ENCODE assay signal across 1 cellular context in the genomic region with DNA sequence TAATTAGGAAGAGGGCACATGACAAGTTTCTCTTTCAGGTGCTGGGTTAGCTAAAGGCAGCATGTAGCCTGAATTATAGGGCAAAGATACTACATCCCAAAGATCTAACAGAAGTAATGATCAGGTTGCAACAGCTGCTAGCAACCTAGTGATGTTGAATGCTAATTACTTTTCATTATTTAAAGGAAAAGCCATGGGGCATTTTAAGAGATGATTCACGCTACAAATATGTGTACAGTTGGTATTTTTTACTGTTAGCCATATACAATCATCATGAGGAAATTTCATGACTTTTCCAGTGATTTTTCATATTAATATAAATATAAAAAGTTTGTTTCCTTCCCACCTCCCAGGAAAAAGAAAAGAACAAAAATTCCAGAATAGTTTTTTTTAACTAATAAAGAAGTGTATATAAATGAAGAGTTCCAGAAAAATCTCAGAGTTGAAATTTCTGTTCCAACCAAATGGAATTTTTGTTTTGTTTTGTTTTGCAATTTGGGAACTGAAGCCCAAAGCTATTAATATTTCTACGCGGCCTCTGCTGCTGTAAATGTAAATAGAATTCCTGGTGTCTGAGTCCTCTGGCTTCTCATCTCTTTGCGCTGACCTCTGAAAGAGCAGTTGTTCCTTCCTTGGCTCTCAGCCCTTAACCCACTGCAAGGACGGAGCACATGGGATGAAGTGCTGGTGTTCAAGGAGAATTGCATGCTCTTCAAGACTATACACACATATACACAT.
TF ChIP-seq lines count a peak whose summit lies in the region.

No MANE protein-coding gene starts in this region.

TF ChIP-seq in WTC11, 78 proteins besides CTCF, POLR2A, EP300 and RAD21:
- TF ChIP-seq PRDM15 (CRISPR knock-in tag; IDR thresholded peaks at IDR 0.05) (no peak), OVOL2 (CRISPR knock-in tag; IDR thresholded peaks at IDR 0.05; ENCODE audit: borderline replicate concordance) (no peak), ZBTB21 (CRISPR knock-in tag; IDR thresholded peaks at IDR 0.05; ENCODE audit: borderline replicate concordance) (no peak), ZNF219 (CRISPR knock-in tag; IDR thresholded peaks at IDR 0.05; ENCODE audit: borderline replicate concordance) (no peak), GRHL2 (CRISPR knock-in tag; IDR thresholded peaks at IDR 0.05; ENCODE audit: insufficient replicate concordance, severe bottlenecking) (no peak)
- TF ChIP-seq, protein P1, sequence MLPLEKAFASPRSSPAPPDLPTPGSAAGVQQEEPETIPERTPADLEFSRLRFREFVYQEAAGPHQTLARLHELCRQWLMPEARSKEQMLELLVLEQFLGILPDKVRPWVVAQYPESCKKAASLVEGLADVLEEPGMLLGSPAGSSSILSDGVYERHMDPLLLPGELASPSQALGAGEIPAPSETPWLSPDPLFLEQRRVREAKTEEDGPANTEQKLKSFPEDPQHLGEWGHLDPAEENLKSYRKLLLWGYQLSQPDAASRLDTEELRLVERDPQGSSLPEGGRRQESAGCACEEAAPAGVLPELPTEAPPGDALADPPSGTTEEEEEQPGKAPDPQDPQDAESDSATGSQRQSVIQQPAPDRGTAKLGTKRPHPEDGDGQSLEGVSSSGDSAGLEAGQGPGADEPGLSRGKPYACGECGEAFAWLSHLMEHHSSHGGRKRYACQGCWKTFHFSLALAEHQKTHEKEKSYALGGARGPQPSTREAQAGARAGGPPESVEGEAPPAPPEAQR (CRISPR knock-in tag; IDR thresholded peaks at IDR 0.05): no peak
- TF ChIP-seq, protein P2, sequence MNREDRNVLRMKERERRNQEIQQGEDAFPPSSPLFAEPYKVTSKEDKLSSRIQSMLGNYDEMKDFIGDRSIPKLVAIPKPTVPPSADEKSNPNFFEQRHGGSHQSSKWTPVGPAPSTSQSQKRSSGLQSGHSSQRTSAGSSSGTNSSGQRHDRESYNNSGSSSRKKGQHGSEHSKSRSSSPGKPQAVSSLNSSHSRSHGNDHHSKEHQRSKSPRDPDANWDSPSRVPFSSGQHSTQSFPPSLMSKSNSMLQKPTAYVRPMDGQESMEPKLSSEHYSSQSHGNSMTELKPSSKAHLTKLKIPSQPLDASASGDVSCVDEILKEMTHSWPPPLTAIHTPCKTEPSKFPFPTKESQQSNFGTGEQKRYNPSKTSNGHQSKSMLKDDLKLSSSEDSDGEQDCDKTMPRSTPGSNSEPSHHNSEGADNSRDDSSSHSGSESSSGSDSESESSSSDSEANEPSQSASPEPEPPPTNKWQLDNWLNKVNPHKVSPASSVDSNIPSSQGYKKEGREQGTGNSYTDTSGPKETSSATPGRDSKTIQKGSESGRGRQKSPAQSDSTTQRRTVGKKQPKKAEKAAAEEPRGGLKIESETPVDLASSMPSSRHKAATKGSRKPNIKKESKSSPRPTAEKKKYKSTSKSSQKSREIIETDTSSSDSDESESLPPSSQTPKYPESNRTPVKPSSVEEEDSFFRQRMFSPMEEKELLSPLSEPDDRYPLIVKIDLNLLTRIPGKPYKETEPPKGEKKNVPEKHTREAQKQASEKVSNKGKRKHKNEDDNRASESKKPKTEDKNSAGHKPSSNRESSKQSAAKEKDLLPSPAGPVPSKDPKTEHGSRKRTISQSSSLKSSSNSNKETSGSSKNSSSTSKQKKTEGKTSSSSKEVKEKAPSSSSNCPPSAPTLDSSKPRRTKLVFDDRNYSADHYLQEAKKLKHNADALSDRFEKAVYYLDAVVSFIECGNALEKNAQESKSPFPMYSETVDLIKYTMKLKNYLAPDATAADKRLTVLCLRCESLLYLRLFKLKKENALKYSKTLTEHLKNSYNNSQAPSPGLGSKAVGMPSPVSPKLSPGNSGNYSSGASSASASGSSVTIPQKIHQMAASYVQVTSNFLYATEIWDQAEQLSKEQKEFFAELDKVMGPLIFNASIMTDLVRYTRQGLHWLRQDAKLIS (CRISPR knock-in tag; IDR thresholded peaks at IDR 0.05; ENCODE audit: borderline replicate concordance): no peak
- TF ChIP-seq, protein P3, sequence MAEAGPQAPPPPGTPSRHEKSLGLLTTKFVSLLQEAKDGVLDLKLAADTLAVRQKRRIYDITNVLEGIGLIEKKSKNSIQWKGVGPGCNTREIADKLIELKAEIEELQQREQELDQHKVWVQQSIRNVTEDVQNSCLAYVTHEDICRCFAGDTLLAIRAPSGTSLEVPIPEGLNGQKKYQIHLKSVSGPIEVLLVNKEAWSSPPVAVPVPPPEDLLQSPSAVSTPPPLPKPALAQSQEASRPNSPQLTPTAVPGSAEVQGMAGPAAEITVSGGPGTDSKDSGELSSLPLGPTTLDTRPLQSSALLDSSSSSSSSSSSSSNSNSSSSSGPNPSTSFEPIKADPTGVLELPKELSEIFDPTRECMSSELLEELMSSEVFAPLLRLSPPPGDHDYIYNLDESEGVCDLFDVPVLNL (CRISPR knock-in tag; IDR thresholded peaks at IDR 0.05; ENCODE audit: borderline replicate concordance, low read depth): no peak
- TF ChIP-seq, protein P4, sequence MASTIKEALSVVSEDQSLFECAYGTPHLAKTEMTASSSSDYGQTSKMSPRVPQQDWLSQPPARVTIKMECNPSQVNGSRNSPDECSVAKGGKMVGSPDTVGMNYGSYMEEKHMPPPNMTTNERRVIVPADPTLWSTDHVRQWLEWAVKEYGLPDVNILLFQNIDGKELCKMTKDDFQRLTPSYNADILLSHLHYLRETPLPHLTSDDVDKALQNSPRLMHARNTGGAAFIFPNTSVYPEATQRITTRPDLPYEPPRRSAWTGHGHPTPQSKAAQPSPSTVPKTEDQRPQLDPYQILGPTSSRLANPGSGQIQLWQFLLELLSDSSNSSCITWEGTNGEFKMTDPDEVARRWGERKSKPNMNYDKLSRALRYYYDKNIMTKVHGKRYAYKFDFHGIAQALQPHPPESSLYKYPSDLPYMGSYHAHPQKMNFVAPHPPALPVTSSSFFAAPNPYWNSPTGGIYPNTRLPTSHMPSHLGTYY (CRISPR knock-in tag; IDR thresholded peaks at IDR 0.05): no peak
